Comparison of ENCODE assay signal across 28 cellular contexts in genomic region chr7:138289864-138290263, GRCh38.
"Had no signal": no experiment of that assay in that cellular context is flagged by ENCODE, and none has a peak within 500 bp of the region (broad histone marks: within the 10 kb centered on the region; RNA-seq: fewer than 3 reads in every experiment).

No MANE protein-coding gene starts in this region.

- H3K4me3 ChIP-seq: ascending aorta, cardiac muscle cell had no signal

- DNase-seq: activated B cell treated with CpG ODN at 0.5 μM for 24 hours; activated CD4-positive, alpha-beta memory T cell treated with anti-CD3 and anti-CD28 coated beads for 36 hours; activated CD4-positive, alpha-beta T cell treated with anti-CD3 and anti-CD28 coated beads for 4 hours; activated CD4-positive, alpha-beta T cell treated with anti-CD3 and anti-CD28 coated beads, Interleukin-2, amount 10 ng/mL, durations not matched to agents 24 days and 14 days; activated CD4-positive, alpha-beta T cell treated with anti-CD3 and anti-CD28 coated beads, Interleukin-2, amount 50 U/mL, for 1 hour; activated CD4-positive, alpha-beta T cell treated with anti-CD3 and anti-CD28 coated beads, Interleukin-2, amount 50 U/mL, for 4 hours; activated CD4-positive, CD25-positive, alpha-beta regulatory T cell treated with anti-CD3 and anti-CD28 coated beads, Interleukin-2, amount 50 U/mL, for 72 hours; activated CD8-positive, alpha-beta memory T cell treated with anti-CD3 and anti-CD28 coated beads, Interleukin-2, amount 50 U/mL, for 4 hours; activated CD8-positive, alpha-beta T cell treated with anti-CD3 and anti-CD28 coated beads for 36 hours; activated effector memory CD4-positive, alpha-beta T cell treated with anti-CD3 and anti-CD28 coated beads, Interleukin-2, amount 50 U/mL, for 16 hours; activated naive CD4-positive, alpha-beta T cell treated with anti-CD3 and anti-CD28 coated beads, Interleukin-2, amount 10 ng/mL, durations not matched to agents 7 days and 5 days; activated naive CD4-positive, alpha-beta T cell treated with Interleukin-2 at 50 U/mL for 16 hours; activated naive CD8-positive, alpha-beta T cell treated with anti-CD3 and anti-CD28 coated beads, Interleukin-2, amount 10 ng/mL, durations not matched to agents 7 days and 5 days; activated naive CD8-positive, alpha-beta T cell treated with anti-CD3 and anti-CD28 coated beads, Interleukin-2, amount 50 U/mL, for 24 hours; activated T-cell treated with anti-CD3 and anti-CD28 coated beads for 4 hours; activated T-cell treated with anti-CD3 and anti-CD28 coated beads, Interleukin-2, amount 50 U/mL, for 1 hour; activated T-cell treated with anti-CD3 and anti-CD28 coated beads, Interleukin-2, amount 50 U/mL, for 4 hours; activated T-cell treated with anti-CD3 and anti-CD28 coated beads, Interleukin-2, amount 50 U/mL, for 72 hours; amygdala; anterior cingulate cortex; caudate nucleus; cerebellar nuclear complex; T-helper 1 cell; T-helper 2 cell; T-helper 9 cell had no signal

- H3K27ac ChIP-seq: ascending aorta, cardiac muscle cell, VCaP had no signal

- H3K27me3 ChIP-seq: ascending aorta, cardiac muscle cell had no signal

- H3K4me1 ChIP-seq: ascending aorta had no signal

- H3K36me3 ChIP-seq: ascending aorta, cardiac muscle cell had no signal

- H3K9me3 ChIP-seq: ascending aorta had no signal
